In the genomic region with DNA sequence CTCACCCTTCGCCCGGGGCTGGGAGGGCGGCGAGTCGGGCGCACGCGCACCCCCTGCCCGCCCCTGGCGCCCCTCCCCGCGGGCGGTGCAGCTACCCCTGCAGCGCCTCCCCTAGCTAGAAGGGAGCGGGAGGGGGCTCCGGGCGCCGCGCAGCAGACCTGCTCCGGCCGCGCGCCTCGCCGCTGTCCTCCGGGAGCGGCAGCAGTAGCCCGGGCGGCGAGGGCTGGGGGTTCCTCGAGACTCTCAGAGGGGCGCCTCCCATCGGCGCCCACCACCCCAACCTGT, we compare ENCODE assay signal across 10 cellular contexts. TPM values are rescaled to one million over a fixed set of nuclear protein-coding genes. Genes with fewer than 3 reads are reported as not detected.
DNase-seq lines count a peak whose midpoint lies in the region; ATAC-seq and TF ChIP-seq lines count a peak whose summit lies in the region.
"Had no signal": no experiment of that assay in that cellular context is flagged by ENCODE, and none has a peak within 500 bp of the region (broad histone marks: within the 10 kb centered on the region; RNA-seq: fewer than 3 reads in every experiment).

A gene with protein sequence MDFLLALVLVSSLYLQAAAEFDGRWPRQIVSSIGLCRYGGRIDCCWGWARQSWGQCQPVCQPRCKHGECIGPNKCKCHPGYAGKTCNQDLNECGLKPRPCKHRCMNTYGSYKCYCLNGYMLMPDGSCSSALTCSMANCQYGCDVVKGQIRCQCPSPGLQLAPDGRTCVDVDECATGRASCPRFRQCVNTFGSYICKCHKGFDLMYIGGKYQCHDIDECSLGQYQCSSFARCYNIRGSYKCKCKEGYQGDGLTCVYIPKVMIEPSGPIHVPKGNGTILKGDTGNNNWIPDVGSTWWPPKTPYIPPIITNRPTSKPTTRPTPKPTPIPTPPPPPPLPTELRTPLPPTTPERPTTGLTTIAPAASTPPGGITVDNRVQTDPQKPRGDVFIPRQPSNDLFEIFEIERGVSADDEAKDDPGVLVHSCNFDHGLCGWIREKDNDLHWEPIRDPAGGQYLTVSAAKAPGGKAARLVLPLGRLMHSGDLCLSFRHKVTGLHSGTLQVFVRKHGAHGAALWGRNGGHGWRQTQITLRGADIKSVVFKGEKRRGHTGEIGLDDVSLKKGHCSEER (plus strand): TSS at position 148 of the 285 bp plus-strand sequence. CDS start 182 bp downstream, outside the sequence.

- no peaks in the 10 kb centered on the region for H3K9me3 ChIP-seq in right atrium auricular region

- peak; percentile 36 for ATAC-seq in HG03095 (IDR thresholded peaks at IDR 0.05; ENCODE audit: unreplicated experiment)

- TF ChIP-seq CTCF in right atrium auricular region (IDR thresholded peaks at IDR 0.05), result no peak

- peaks cover 0 to 14% of the 10 kb centered on the region in 2 donors for H3K27me3 ChIP-seq in right atrium auricular region
- H3K27me3 ChIP-seq: BLaER1 treated with 17β-estradiol and CSF1 and Interleukin-3, amounts not matched to agents 10 nM and 100 nM had no signal

- peak within 1 kb of the TSS; percentile 52 for H3K27ac ChIP-seq in right atrium auricular region
- H3K27ac ChIP-seq: BLaER1 treated with 17β-estradiol and CSF1 and Interleukin-3, amounts not matched to agents 10 nM and 100 nM had no signal

- peak; percentile 37 for DNase-seq in NCI-H2029 (lab: John Stamatoyannopoulos, UW)
- DNase-seq in NCI-H2029 treated with DMSO at 0.1 percent for 48 hours (lab: John Stamatoyannopoulos, UW), result no peak
- peak; percentile 12 for DNase-seq in SW480 (ENCODE audit: low spot score)
- no peak for DNase-seq in right atrium auricular region (ENCODE audit: low spot score)
- DNase-seq in skeletal muscle cell (ENCODE audit: low read depth), result no peak
- no peak for DNase-seq in pons (ENCODE audit: low spot score)
- DNase-seq in activated CD4-positive, CD25-positive, alpha-beta regulatory T cell (lab: John Stamatoyannopoulos, UW), result no peak

- H3K36me3 ChIP-seq in right atrium auricular region, result no peaks in the 10 kb centered on the region
- H3K36me3 ChIP-seq: BLaER1 treated with 17β-estradiol and CSF1 and Interleukin-3, amounts not matched to agents 10 nM and 100 nM had no signal

- H3K4me3 ChIP-seq in right atrium auricular region (peak within 1 kb of the TSS; percentile 48 to 56), skeletal muscle cell (ENCODE audit: low read depth, low read length) (peak within 1 kb of the TSS; percentile 39)
- H3K4me3 ChIP-seq: BLaER1 treated with 17β-estradiol and CSF1 and Interleukin-3, amounts not matched to agents 10 nM and 100 nM had no signal

- H3K4me1 ChIP-seq in right atrium auricular region, result peaks cover 0 to 19% of the 10 kb centered on the region in 2 donors
- H3K4me1 ChIP-seq: BLaER1 treated with 17β-estradiol and CSF1 and Interleukin-3, amounts not matched to agents 10 nM and 100 nM had no signal

RNA-seq across cellular contexts. Expression of the gene that starts here (rescaled TPM):
- total RNA-seq in right atrium auricular region, result 10 to 100 TPM in 1 of 2 donors, 1 to 10 TPM in 1; 5.5 to 10.5 TPM
- total RNA-seq: T-helper 2 cell treated with Interferon-gamma antibody and Interleukin-4, amounts not matched to agents 100 ng/mL and 5 ng/mL, for 36 hours had no signal

Comparison
In these comparisons a context has a peak if more than half of its experiments do, and no peak if none do; other contexts are left out.
1. DNase-seq: peak in NCI-H2029 (single experiment) and SW480 (single experiment); none in NCI-H2029 treated with DMSO at 0.1 percent for 48 hours (single experiment), right atrium auricular region (single experiment), skeletal muscle cell (single experiment), pons (single experiment) and activated CD4-positive, CD25-positive, alpha-beta regulatory T cell (0 of 4).